Comparison of ENCODE assay signal across 22 cellular contexts in genomic region chr13:57438072-57438471, GRCh38.
"Had no signal": no experiment of that assay in that cellular context is flagged by ENCODE, and none has a peak within 500 bp of the region (broad histone marks: within the 10 kb centered on the region; RNA-seq: fewer than 3 reads in every experiment).

No MANE protein-coding gene starts in this region.

- H3K9me3 ChIP-seq: body of pancreas, colonic mucosa had no signal

- ATAC-seq: activated CD4-positive, alpha-beta T cell treated with anti-CD3 and anti-CD28 coated beads for 36 hours; activated T-cell treated with anti-CD3 and anti-CD28 coated beads, Interleukin-2, amount 50 U/mL, for 4 hours; activated T-helper 17 cell treated with anti-CD3 and anti-CD28 coated beads, Interleukin-2, amount 50 U/mL, for 72 hours; body of pancreas; esophagus mucosa had no signal

- H3K4me3 ChIP-seq: body of pancreas, colonic mucosa had no signal

- H3K27ac Mint-ChIP-seq: activated CD4-positive, alpha-beta memory T cell treated with anti-CD3 and anti-CD28 coated beads for 36 hours; activated CD4-positive, alpha-beta T cell treated with anti-CD3 and anti-CD28 coated beads for 36 hours; activated CD4-positive, alpha-beta T cell treated with anti-CD3 and anti-CD28 coated beads, Interleukin-2, amount 10 ng/mL, durations not matched to agents 24 days and 14 days; activated naive CD8-positive, alpha-beta T cell; activated T-helper 17 cell treated with anti-CD3 and anti-CD28 coated beads, Interleukin-2, amount 50 U/mL, for 72 hours had no signal

- H3K36me3 Mint-ChIP-seq: activated CD4-positive, alpha-beta memory T cell treated with anti-CD3 and anti-CD28 coated beads for 36 hours; activated naive CD8-positive, alpha-beta T cell had no signal

- H3K27me3 ChIP-seq: body of pancreas, colonic mucosa had no signal

- H3K4me1 ChIP-seq: body of pancreas, colonic mucosa had no signal

- H3K27me3 Mint-ChIP-seq: activated CD4-positive, alpha-beta memory T cell treated with anti-CD3 and anti-CD28 coated beads for 36 hours; activated CD4-positive, alpha-beta T cell treated with anti-CD3 and anti-CD28 coated beads for 36 hours; activated CD4-positive, alpha-beta T cell treated with anti-CD3 and anti-CD28 coated beads, Interleukin-2, amount 10 ng/mL, durations not matched to agents 24 days and 14 days; activated naive CD8-positive, alpha-beta T cell; activated T-helper 17 cell treated with anti-CD3 and anti-CD28 coated beads, Interleukin-2, amount 50 U/mL, for 72 hours had no signal

- DNase-seq: activated CD4-positive, alpha-beta memory T cell treated with anti-CD3 and anti-CD28 coated beads for 36 hours; activated CD4-positive, alpha-beta T cell treated with anti-CD3 and anti-CD28 coated beads for 36 hours; activated CD4-positive, alpha-beta T cell treated with anti-CD3 and anti-CD28 coated beads, Interleukin-2, amount 10 ng/mL, durations not matched to agents 24 days and 14 days; activated CD4-positive, CD25-positive, alpha-beta regulatory T cell; activated CD4-positive, CD25-positive, alpha-beta regulatory T cell treated with anti-CD3 and anti-CD28 coated beads, Interleukin-2, amount 50 U/mL, for 72 hours; activated effector memory CD4-positive, alpha-beta T cell treated with Interleukin-2 at 50 U/mL for 16 hours; activated gamma-delta T cell treated with Interleukin-2 at 50 U/mL for 16 hours; activated naive CD4-positive, alpha-beta T cell treated with anti-CD3 and anti-CD28 coated beads, Interleukin-2, amount 50 U/mL, for 16 hours; activated naive CD4-positive, alpha-beta T cell treated with Interleukin-2 at 50 U/mL for 16 hours; activated T-cell treated with anti-CD3 and anti-CD28 coated beads, Interleukin-2, amount 50 U/mL, for 4 hours; amniotic stem cell; anterior cingulate cortex; body of pancreas; central memory CD4-positive, alpha-beta T cell; cerebellar nuclear complex; colonic mucosa; effector CD8-positive, alpha-beta T cell; foreskin fibroblast; T-helper 2 cell had no signal

- H3K36me3 ChIP-seq: colonic mucosa had no signal

- H3K4me1 Mint-ChIP-seq: activated CD4-positive, alpha-beta T cell treated with anti-CD3 and anti-CD28 coated beads for 36 hours; activated CD4-positive, alpha-beta T cell treated with anti-CD3 and anti-CD28 coated beads, Interleukin-2, amount 10 ng/mL, durations not matched to agents 24 days and 14 days; activated T-helper 17 cell treated with anti-CD3 and anti-CD28 coated beads, Interleukin-2, amount 50 U/mL, for 72 hours had no signal

- H3K4me3 Mint-ChIP-seq: activated CD4-positive, alpha-beta memory T cell treated with anti-CD3 and anti-CD28 coated beads for 36 hours; activated CD4-positive, alpha-beta T cell treated with anti-CD3 and anti-CD28 coated beads for 36 hours; activated CD4-positive, alpha-beta T cell treated with anti-CD3 and anti-CD28 coated beads, Interleukin-2, amount 10 ng/mL, durations not matched to agents 24 days and 14 days; activated naive CD8-positive, alpha-beta T cell; activated T-cell treated with anti-CD3 and anti-CD28 coated beads, Interleukin-2, amount 50 U/mL, for 4 hours; activated T-helper 17 cell treated with anti-CD3 and anti-CD28 coated beads, Interleukin-2, amount 50 U/mL, for 72 hours had no signal

- H3K27ac ChIP-seq: body of pancreas, colonic mucosa had no signal
